Comparison of ENCODE assay signal across 9 cellular contexts in the genomic region with DNA sequence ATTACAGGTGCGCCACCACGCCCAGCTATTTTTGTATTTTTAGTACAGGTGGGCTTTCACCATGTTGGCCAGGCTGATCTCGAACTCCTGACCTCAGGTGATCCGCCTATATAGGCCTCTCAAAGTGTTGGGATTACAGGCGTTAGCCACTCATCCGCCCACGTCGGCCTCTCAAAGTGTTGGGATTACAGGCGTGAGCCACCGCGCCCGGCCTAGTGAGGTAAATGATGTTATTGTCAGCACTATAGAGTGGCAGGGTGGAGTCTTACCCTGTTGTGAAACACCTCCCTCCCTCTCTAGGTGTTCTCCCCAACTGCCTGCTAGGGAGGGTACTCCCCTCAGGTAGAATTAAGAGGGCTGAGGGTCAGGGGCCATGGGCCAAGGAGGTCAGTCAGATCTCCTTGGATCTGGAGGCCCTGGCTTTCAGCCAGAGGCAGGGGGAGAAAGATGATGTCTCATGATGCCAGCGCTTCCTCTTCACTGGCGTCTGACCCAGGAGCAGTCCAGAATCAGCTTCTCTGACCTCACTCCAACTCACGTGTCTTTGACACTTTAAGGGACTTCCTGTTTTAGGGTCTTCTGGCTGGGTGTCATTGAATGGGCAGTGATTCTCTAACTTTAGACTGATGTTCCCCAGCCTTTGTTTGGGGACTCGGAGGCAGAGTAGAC. TPM values are rescaled to one million over a fixed set of nuclear protein-coding genes. Genes with fewer than 3 reads are reported as not detected.
DNase-seq lines count a peak whose midpoint lies in the region; TF ChIP-seq lines count a peak whose summit lies in the region.
"Had no signal": no experiment of that assay in that cellular context is flagged by ENCODE, and none has a peak within 500 bp of the region (broad histone marks: within the 10 kb centered on the region; RNA-seq: fewer than 3 reads in every experiment).

No MANE protein-coding gene starts in this region.

- H3K9ac ChIP-seq in endodermal cell (ENCODE audit: extremely low read depth, low read length, poor library complexity, severe bottlenecking) (no peak overlapping the region), trophoblast cell (ENCODE audit: low read length) (no peak overlapping the region)

- no peaks in the 10 kb centered on the region for H3K9me2 ChIP-seq in OCI-LY7 (ENCODE audit: insufficient read depth, low read length)

- H3K23ac ChIP-seq in trophoblast cell (ENCODE audit: low read length), result no peak overlapping the region

- no peak overlapping the region for H2AK5ac ChIP-seq in trophoblast cell (ENCODE audit: low read length)

- no peak overlapping the region for H4K8ac ChIP-seq in trophoblast cell (ENCODE audit: low read depth, low read length)

- TF ChIP-seq CTCF in OCI-LY7 (conservative IDR thresholded peaks at IDR 0.05; ENCODE audit: low read length), result no peak
- TF ChIP-seq CTCF in endodermal cell (conservative IDR thresholded peaks at IDR 0.05), result no peak

- peak overlapping the region; percentile 79 for H3K4me3 Mint-ChIP-seq in endodermal cell

- H3K36me3 ChIP-seq in OCI-LY7 (ENCODE audit: insufficient read depth, low read length), result peaks cover 42% of the 10 kb centered on the region
- peaks cover 11% of the 10 kb centered on the region for H3K36me3 ChIP-seq in endodermal cell (ENCODE audit: control insufficient read depth, insufficient read depth, low read length)
- H3K36me3 ChIP-seq in trophoblast cell (ENCODE audit: control insufficient read depth in 1 of 2, insufficient read depth in 2 of 2, low read length in 2 of 2), result peaks cover 12 to 14% of the 10 kb centered on the region in 2 experiments

- no peaks in the 10 kb centered on the region for H4K20me1 ChIP-seq in OCI-LY7 (ENCODE audit: insufficient read depth, low read length)

- no peak overlapping the region for H2BK12ac ChIP-seq in trophoblast cell (ENCODE audit: low read length)

- H3K9me3 Mint-ChIP-seq in endodermal cell, result no peaks in the 10 kb centered on the region

- DNase-seq in OCI-LY7 (ENCODE audit: low spot score) (peak; percentile 49), endodermal cell (no peak), trophoblast cell (peak; percentile 25 to 51), HT-29 (ENCODE audit: low spot score) (no peak), NCI-H524 (lab: John Stamatoyannopoulos, UW) (no peak)
- DNase-seq in activated CD8-positive, alpha-beta memory T cell treated with anti-CD3 and anti-CD28 coated beads, Interleukin-2, amount 50 U/mL, for 4 hours, result no peak
- DNase-seq in stimulated activated CD4-positive, alpha-beta T cell treated with anti-CD3 and anti-CD28 coated beads, Interleukin-2, amount 100 ng/mL, for 48 hours, result no peak
- DNase-seq: NCI-H748 treated with DMSO at 0.1 percent for 48 hours had no signal

- H3K9me3 ChIP-seq in OCI-LY7 (ENCODE audit: low read length) (no peaks in the 10 kb centered on the region), endodermal cell (ENCODE audit: control insufficient read depth, low read length) (no peaks in the 10 kb centered on the region), trophoblast cell (ENCODE audit: insufficient read depth, low read depth, low read length) (no peaks in the 10 kb centered on the region)

- H3K79me1 ChIP-seq in trophoblast cell (ENCODE audit: low read length), result peaks cover 11% of the 10 kb centered on the region

- no peak overlapping the region for H3K14ac ChIP-seq in trophoblast cell (ENCODE audit: low read length)

- H2BK120ac ChIP-seq in trophoblast cell (ENCODE audit: insufficient read depth, low read length, poor library complexity), result no peak overlapping the region

- H3K4me1 ChIP-seq in OCI-LY7 (ENCODE audit: insufficient read depth, low read length, poor library complexity, severe bottlenecking) (peaks cover 31% of the 10 kb centered on the region), endodermal cell (ENCODE audit: control insufficient read depth, insufficient read depth, low read length) (no peaks in the 10 kb centered on the region), trophoblast cell (ENCODE audit: control insufficient read depth in 1 of 2, insufficient read depth in 2 of 2, low read length in 2 of 2) (peaks cover 5% of the 10 kb centered on the region in 2 experiments)

- H3K4me1 Mint-ChIP-seq in endodermal cell, result peaks cover 11% of the 10 kb centered on the region

- H3K27me3 ChIP-seq in endodermal cell (ENCODE audit: control insufficient read depth, insufficient read depth, low read length, poor library complexity, severe bottlenecking) (no peaks in the 10 kb centered on the region), trophoblast cell (ENCODE audit: insufficient read depth, low read length) (no peaks in the 10 kb centered on the region)

- no peaks in the 10 kb centered on the region for H3K27me3 Mint-ChIP-seq in endodermal cell (ENCODE audit: insufficient read depth)

- no peak overlapping the region for H3K4ac ChIP-seq in trophoblast cell (ENCODE audit: low read depth, low read length)

- H2AFZ ChIP-seq in OCI-LY7 (ENCODE audit: low read length), result no peak overlapping the region
- no peak overlapping the region for H2AFZ ChIP-seq in trophoblast cell (ENCODE audit: insufficient read depth, low read length, poor library complexity)

- intact Hi-C loops in OCI-LY7 (cut with micrococcal nuclease; ENCODE audit: unreplicated experiment), result no loop called here

- H3K36me3 Mint-ChIP-seq in endodermal cell (ENCODE audit: low read depth), result peaks cover 15% of the 10 kb centered on the region

- H3K4me2 ChIP-seq in OCI-LY7 (ENCODE audit: low read length) (peak overlapping the region; percentile 94), trophoblast cell (ENCODE audit: low read length) (no peak overlapping the region)

- no TSS peak for BruUV-seq in OCI-LY7 (replicated peaks; lab: Mats Ljungman, UMichigan)

- 97% methylated on average over 16 of the region's 16 CpGs for WGBS in endodermal cell (ENCODE audit: insufficient coverage in 1 of 2, insufficient read length in 1 of 2), 2 experiments
- no CpG with 5 or more reads among the region's 16 CpGs for WGBS in trophoblast cell (ENCODE audit: extremely low coverage, insufficient coverage, insufficient read length)

- H4K91ac ChIP-seq in trophoblast cell (ENCODE audit: low read depth, low read length), result no peak overlapping the region

- H4K12ac ChIP-seq in trophoblast cell (ENCODE audit: low read depth, low read length), result no peak overlapping the region

- H2BK5ac ChIP-seq in trophoblast cell (ENCODE audit: low read depth, low read length, poor library complexity), result no peak overlapping the region

- H3K79me2 ChIP-seq in OCI-LY7 (ENCODE audit: insufficient read depth, low read depth, low read length) (peaks cover 32% of the 10 kb centered on the region), trophoblast cell (ENCODE audit: control insufficient read depth, insufficient read depth, low read length, poor library complexity) (peaks cover 8% of the 10 kb centered on the region)

- H3K4me3 ChIP-seq in GM08714 (ENCODE audit: low read length), result peak overlapping the region; percentile 93; the same call in 1 of the 2 replicates
- H3K4me3 ChIP-seq in OCI-LY7 (ENCODE audit: low read depth, low read length, poor library complexity, severe bottlenecking), result peak overlapping the region; percentile 77
- H3K4me3 ChIP-seq in endodermal cell (ENCODE audit: low read length), result no peak overlapping the region
- no peak overlapping the region for H3K4me3 ChIP-seq in trophoblast cell (ENCODE audit: low read depth, low read length)

- H3K27ac Mint-ChIP-seq in endodermal cell, result peak overlapping the region; percentile 35

- POLR2A ChIA-PET in OCI-LY7 (lab: Charles Lee), result interaction anchor here (3.3 kb wide), 1 partner anchor 8 kb away, joined by 25 read pairs; no protein-coding TSS in a partner anchor

- CTCF ChIA-PET in OCI-LY7 (lab: Charles Lee; ENCODE audit: unreplicated experiment), result interaction anchor here (0.5 to 1.6 kb wide), 2 partner anchors 29 to 44 kb away, joined by 3 to 6 read pairs; no protein-coding TSS in a partner anchor

- H3K27ac ChIP-seq in OCI-LY7 (ENCODE audit: low read depth, low read length, poor library complexity, severe bottlenecking) (peak overlapping the region; percentile 90), endodermal cell (ENCODE audit: low read depth, low read length) (no peak overlapping the region), trophoblast cell (ENCODE audit: low read depth, low read length) (no peak overlapping the region)

- no peak overlapping the region for H3K18ac ChIP-seq in trophoblast cell (ENCODE audit: low read length)

RNA-seq across cellular contexts. Expression of gene GGA1, which starts 2.0 kb away (rescaled TPM):
- 119 and 127 TPM in 2 replicates for total RNA-seq in OCI-LY7 (2014; rRNA removed; shearing (Covaris generic))
- total RNA-seq in OCI-LY7 (2022), result 167 and 172 TPM in 2 replicates
- 10 to 100 TPM; 87.5 TPM for total RNA-seq in endodermal cell
- polyA plus RNA-seq in endodermal cell (2013, experiment 1 of 2), result 60.0 TPM
- polyA plus RNA-seq in endodermal cell (2013, experiment 2 of 2), result 56.4 TPM
- 31.8 and 32.0 TPM in 2 replicates for polyA plus RNA-seq in trophoblast cell (2013)
- total RNA-seq in HT-29 (2014; rRNA removed; shearing (Covaris generic)), result 54.1 and 55.1 TPM in 2 replicates

RNA-seq across cellular contexts. Expression of gene SH3BP1, which starts 28.9 kb away (rescaled TPM):
- total RNA-seq in OCI-LY7 (2014; rRNA removed; shearing (Covaris generic)), result 15.3 and 18.3 TPM in 2 replicates
- 44.4 and 48.4 TPM in 2 replicates for total RNA-seq in OCI-LY7 (2022)
- 10 to 100 TPM; 37.7 to 38.6 TPM for total RNA-seq in endodermal cell
- polyA plus RNA-seq in endodermal cell (2013, experiment 1 of 2), result 15.7 TPM
- polyA plus RNA-seq in endodermal cell (2013, experiment 2 of 2), result 14.3 TPM
- polyA plus RNA-seq in trophoblast cell (2013), result 34.1 and 35.7 TPM in 2 replicates
- total RNA-seq in HT-29 (2014; rRNA removed; shearing (Covaris generic)), result 38.8 and 47.1 TPM in 2 replicates

RNA-seq across cellular contexts. Expression of gene LGALS2, which starts 30.7 kb away (rescaled TPM):
- total RNA-seq in OCI-LY7 (2014; rRNA removed; shearing (Covaris generic)), result 0.44 TPM in 1 of 2 replicates, not detected in the other
- 0.82 and 0.92 TPM in 2 replicates for total RNA-seq in OCI-LY7 (2022)
- under 1 TPM in 1 of 2 donors, not detected in 1; 0.86 TPM for total RNA-seq in endodermal cell
- polyA plus RNA-seq in endodermal cell (2013, experiment 1 of 2), result not detected
- polyA plus RNA-seq in endodermal cell (2013, experiment 2 of 2), result not detected
- not detected in 2 replicates for polyA plus RNA-seq in trophoblast cell (2013)
- total RNA-seq in HT-29 (2014; rRNA removed; shearing (Covaris generic)), result 11.1 and 13.0 TPM in 2 replicates

RNA-seq across cellular contexts. Expression of gene PDXP, which starts 47.9 kb away (rescaled TPM):
- 50.0 and 61.2 TPM in 2 replicates for total RNA-seq in OCI-LY7 (2014; rRNA removed; shearing (Covaris generic))
- total RNA-seq in OCI-LY7 (2022), result 54.0 and 55.8 TPM in 2 replicates
- 10 to 100 TPM; 23.5 to 29.3 TPM for total RNA-seq in endodermal cell
- 40.4 TPM for polyA plus RNA-seq in endodermal cell (2013, experiment 1 of 2)
- 40.7 TPM for polyA plus RNA-seq in endodermal cell (2013, experiment 2 of 2)
- polyA plus RNA-seq in trophoblast cell (2013), result 5.5 and 5.8 TPM in 2 replicates
- 25.4 and 33.0 TPM in 2 replicates for total RNA-seq in HT-29 (2014; rRNA removed; shearing (Covaris generic))

RNA-seq across cellular contexts. Expression of gene CDC42EP1, which starts 50.3 kb away (rescaled TPM):
- not detected in 2 replicates for total RNA-seq in OCI-LY7 (2014; rRNA removed; shearing (Covaris generic))
- not detected in 2 replicates for total RNA-seq in OCI-LY7 (2022)
- total RNA-seq in endodermal cell, result 10 to 100 TPM; 45.0 to 45.1 TPM
- polyA plus RNA-seq in endodermal cell (2013, experiment 1 of 2), result 22.1 TPM
- polyA plus RNA-seq in endodermal cell (2013, experiment 2 of 2), result 22.6 TPM
- 191 and 202 TPM in 2 replicates for polyA plus RNA-seq in trophoblast cell (2013)
- 62.3 and 68.7 TPM in 2 replicates for total RNA-seq in HT-29 (2014; rRNA removed; shearing (Covaris generic))

Comparison
In these comparisons a context has a peak if more than half of its experiments do, and no peak if none do; other contexts are left out.
1. H3K4me3 ChIP-seq: peak in GM08714 (single experiment) and OCI-LY7 (single experiment); none in endodermal cell (single experiment) and trophoblast cell (single experiment).
2. DNase-seq: peak in OCI-LY7 (single experiment) and trophoblast cell (2 of 2); none in endodermal cell (single experiment), HT-29 (single experiment), NCI-H524 (0 of 2), activated CD8-positive, alpha-beta memory T cell treated with anti-CD3 and anti-CD28 coated beads, Interleukin-2, amount 50 U/mL, for 4 hours (single experiment) and stimulated activated CD4-positive, alpha-beta T cell treated with anti-CD3 and anti-CD28 coated beads, Interleukin-2, amount 100 ng/mL, for 48 hours (0 of 2).